Comparison of ENCODE assay signal across 8 cellular contexts in genomic region chr16:4733211-4733742, GRCh38. TPM values are rescaled to one million over a fixed set of nuclear protein-coding genes. Genes with fewer than 3 reads are reported as not detected.
DNase-seq lines count a peak whose midpoint lies in the region; ATAC-seq and TF ChIP-seq lines count a peak whose summit lies in the region.

No MANE protein-coding gene starts in this region.

- ATAC-seq in left ventricle myocardium superior (no peak), HG03039 (IDR thresholded peaks at IDR 0.05; ENCODE audit: unreplicated experiment) (no peak), HG03521 (IDR thresholded peaks at IDR 0.05; ENCODE audit: unreplicated experiment) (no peak)

- H3K9me3 ChIP-seq in right atrium auricular region = no peaks in the 10 kb centered on the region

- intact Hi-C loops in left ventricle myocardium superior (cut with micrococcal nuclease) = no loop called here

- H3K9me3 Mint-ChIP-seq in brain (peaks cover 0 to 3% (median 0%) of the 10 kb centered on the region in 5 experiments), mesothelial cell of epicardium (no peaks in the 10 kb centered on the region)

- H3K4me1 Mint-ChIP-seq in brain (peaks cover 26% of the 10 kb centered on the region), mesothelial cell of epicardium (peaks cover 13% of the 10 kb centered on the region)

- H3K27ac ChIP-seq in right atrium auricular region = peak overlapping the region in 1 of 2 donors; percentile 74

- H3K27me3 Mint-ChIP-seq in brain = peaks cover 21% of the 10 kb centered on the region
- H3K27me3 Mint-ChIP-seq in mesothelial cell of epicardium (ENCODE audit: low read depth) = no peaks in the 10 kb centered on the region

- H3K27me3 ChIP-seq in right atrium auricular region = no peaks in the 10 kb centered on the region

- H3K36me3 Mint-ChIP-seq in brain (peaks cover 22% of the 10 kb centered on the region), mesothelial cell of epicardium (peaks cover 15% of the 10 kb centered on the region)

- H3K4me3 Mint-ChIP-seq in brain (peak overlapping the region; percentile 84 to 99 (median 94)), mesothelial cell of epicardium (peak overlapping the region; percentile 93)

- DNase-seq in right atrium auricular region (ENCODE audit: low spot score) (no peak), left ventricle myocardium superior (no peak), mesothelial cell of epicardium (ENCODE audit: low spot score in 2 of 2, unreplicated experiment in 2 of 2) (no peak), putamen (ENCODE audit: low spot score) (no peak), HPDE6-E6E7 (ENCODE audit: extremely low spot score) (no peak)

- H3K36me3 ChIP-seq in right atrium auricular region = peaks cover 8% of the 10 kb centered on the region

- peak overlapping the region; percentile 88 to 97 (median 91) for H3K27ac Mint-ChIP-seq in brain
- peak overlapping the region; percentile 94 for H3K27ac Mint-ChIP-seq in mesothelial cell of epicardium

- TF ChIP-seq CTCF in right atrium auricular region (IDR thresholded peaks at IDR 0.05) (no peak), brain (conservative IDR thresholded peaks at IDR 0.05) (no peak), mesothelial cell of epicardium (IDR thresholded peaks at IDR 0.05; ENCODE audit: unreplicated experiment) (no peak)

- peak overlapping the region; percentile 70 to 99 for H3K4me3 ChIP-seq in right atrium auricular region

- H3K4me1 ChIP-seq in right atrium auricular region = peaks cover 0 to 9% of the 10 kb centered on the region in 2 donors

RNA-seq across cellular contexts. Expression of gene ANKS3, which starts 0.8 kb away (rescaled TPM):
- total RNA-seq in right atrium auricular region (10 to 100 TPM in 1 of 2 donors, 1 to 10 TPM in 1; 6.7 to 13.5 TPM), left ventricle myocardium superior (7.8 TPM), mesothelial cell of epicardium (42.5 to 46.6 TPM (median 45.8 TPM) in 3 replicates)
- 6.2 TPM for polyA plus RNA-seq in brain (ENCODE audit: insufficient read depth, low read depth, low replicate concordance)

RNA-seq across cellular contexts. Expression of gene DNAAF8, which starts 1.1 kb away (rescaled TPM):
- total RNA-seq in right atrium auricular region (under 1 TPM; 0.39 to 0.44 TPM), left ventricle myocardium superior (0.30 TPM), mesothelial cell of epicardium (0.45 to 0.84 TPM (median 0.49 TPM) in 3 replicates)
- polyA plus RNA-seq in brain (ENCODE audit: insufficient read depth, low read depth, low replicate concordance) = 3.5 TPM

RNA-seq across cellular contexts. Expression of gene ZNF500, which starts 33.7 kb away (rescaled TPM):
- total RNA-seq in right atrium auricular region = 1 to 10 TPM; 4.3 to 7.5 TPM
- 8.4 TPM for total RNA-seq in left ventricle myocardium superior
- 14.1 TPM for polyA plus RNA-seq in brain (ENCODE audit: insufficient read depth, low read depth, low replicate concordance)
- 25.3 to 29.8 TPM (median 25.4 TPM) in 3 replicates for total RNA-seq in mesothelial cell of epicardium

RNA-seq across cellular contexts. Expression of gene NUDT16L1, which starts 39.9 kb away (rescaled TPM):
- total RNA-seq in right atrium auricular region (10 to 100 TPM; 25.5 to 61.5 TPM), left ventricle myocardium superior (51.7 TPM), mesothelial cell of epicardium (28.4 to 33.0 TPM (median 31.1 TPM) in 3 replicates)
- polyA plus RNA-seq in brain (ENCODE audit: insufficient read depth, low read depth, low replicate concordance) = 78.7 TPM

RNA-seq across cellular contexts. Expression of gene SEPTIN12, which starts 54.9 kb away (rescaled TPM):
- total RNA-seq in right atrium auricular region = not detected
- total RNA-seq in left ventricle myocardium superior = not detected
- polyA plus RNA-seq in brain (ENCODE audit: insufficient read depth, low read depth, low replicate concordance) = not detected
- total RNA-seq in mesothelial cell of epicardium = 0.42 to 1.3 TPM (median 0.44 TPM) in 3 replicates
